In genomic region chr6:137549106-137549505, GRCh38 we compare ENCODE assay signal across 11 cellular contexts. TPM values are rescaled to one million over a fixed set of nuclear protein-coding genes. Genes with fewer than 3 reads are reported as not detected.
"Had no signal": no experiment of that assay in that cellular context is flagged by ENCODE, and none has a peak within 500 bp of the region (broad histone marks: within the 10 kb centered on the region; RNA-seq: fewer than 3 reads in every experiment).

No MANE protein-coding gene starts in this region.

- H3K36me3 ChIP-seq: HAP-1 had no signal

- H3K4me3 Mint-ChIP-seq: HFFc6, IgD-negative memory B cell had no signal

- H3K9me3 ChIP-seq: HAP-1 had no signal

- FAIRE-seq: HTR-8/SVneo had no signal

- H3K9ac ChIP-seq: KMS-11 had no signal

- H3K27ac Mint-ChIP-seq: HFFc6, IgD-negative memory B cell had no signal

- H3K4me1 Mint-ChIP-seq: IgD-negative memory B cell had no signal

- ATAC-seq: HCT116 had no signal

- H3K4me2 ChIP-seq: KMS-11 had no signal

- H3K27ac ChIP-seq: HL-60, KMS-11 had no signal

- DNase-seq: GOT3, H7, HFFc6, KBM-7 had no signal

- H3K4me3 ChIP-seq: HAP-1 had no signal

RNA-seq across cellular contexts. Expression of gene OLIG3, which starts 54.9 kb away (rescaled TPM):
- total RNA-seq: H4, HFFc6 had no signal
- polyA plus RNA-seq: IgD-negative memory B cell had no signal
